31 cellular contexts compared by ENCODE assay signal in genomic region chrX:74218895-74219294, GRCh38.
"Had no signal": no experiment of that assay in that cellular context is flagged by ENCODE, and none has a peak within 500 bp of the region (broad histone marks: within the 10 kb centered on the region; RNA-seq: fewer than 3 reads in every experiment).

No MANE protein-coding gene starts in this region.

- H2AFZ ChIP-seq: neural progenitor cell, parathyroid adenoma had no signal

- DNase-seq: hypothalamus; immature natural killer cell; kidney; left colon; left lung; lower lobe of right lung; mesendoderm; naive B cell; natural killer cell; nephron progenitor cell; occipital lobe; right lobe of liver; stimulated activated CD4-positive, alpha-beta T cell treated with anti-CD3 and anti-CD28 coated beads, Interleukin-1b, Interleukin-23, amount 100 ng/mL, for 48 hours; stimulated activated CD4-positive, alpha-beta T cell treated with anti-CD3 and anti-CD28 coated beads, Interleukin-2, amount 100 ng/mL, for 48 hours; stimulated activated CD4-positive, alpha-beta T cell treated with anti-CD3 and anti-CD28 coated beads, Interleukin-4, amount 100 ng/mL, for 4 hours; stimulated activated CD8-positive, alpha-beta memory T cell treated with anti-CD3 and anti-CD28 coated beads, Interleukin-4, amount 100 ng/mL, for 48 hours; stimulated activated naive B cell treated with anti-CD40 and anti-IgM and Interleukin-4, amounts not matched to agents 10 μg/mL and 1 μg/mL and 100 μg/mL, for 72 hours; stimulated activated naive CD8-positive, alpha-beta T cell treated with anti-CD3 and anti-CD28 coated beads, Interleukin-15, Interleukin-2, amounts not matched to agents 100 U/mL and 50 U/mL, for 24 hours; stomach; testis; thyroid gland; transverse colon; upper lobe of left lung had no signal

- FAIRE-seq: islet of Langerhans, kidney had no signal

- ATAC-seq: left colon; left lung; lower lobe of right lung; natural killer cell; right lobe of liver; stimulated activated naive B cell treated with anti-CD40 and anti-IgM and Interleukin-4, amounts not matched to agents 10 μg/mL and 1 μg/mL and 100 μg/mL, for 72 hours; stimulated activated naive CD8-positive, alpha-beta T cell treated with anti-CD3 and anti-CD28 coated beads, Interleukin-15, Interleukin-2, amounts not matched to agents 100 U/mL and 50 U/mL, for 24 hours had no signal

- H3K4me2 ChIP-seq: neural progenitor cell, smooth muscle cell had no signal

- H3K4me1 Mint-ChIP-seq: nephron progenitor cell, neural progenitor cell had no signal

- H3K4me3 Mint-ChIP-seq: immature natural killer cell; mesothelial cell of epicardium; naive B cell; natural killer cell; nephron progenitor cell; neural progenitor cell; stimulated activated naive B cell treated with anti-CD40 and anti-IgM and Interleukin-4, amounts not matched to agents 10 μg/mL and 1 μg/mL and 100 μg/mL, for 72 hours had no signal

- H3K27ac Mint-ChIP-seq: immature natural killer cell; mesothelial cell of epicardium; natural killer cell; nephron progenitor cell; neural progenitor cell; stimulated activated naive B cell treated with anti-CD40 and anti-IgM and Interleukin-4, amounts not matched to agents 10 μg/mL and 1 μg/mL and 100 μg/mL, for 72 hours had no signal

- H3K9me3 ChIP-seq: left lung, lower lobe of right lung, neutrophil, right atrium auricular region, right lobe of liver, stomach, testis, thyroid gland, transverse colon, upper lobe of left lung, vagina had no signal

- H3K36me3 ChIP-seq: neural progenitor cell, right lobe of liver, thyroid gland, transverse colon, vagina had no signal

- H3K79me2 ChIP-seq: parathyroid adenoma had no signal

- H3K27me3 Mint-ChIP-seq: naive B cell; stimulated activated naive B cell treated with anti-CD40 and anti-IgM and Interleukin-4, amounts not matched to agents 10 μg/mL and 1 μg/mL and 100 μg/mL, for 72 hours had no signal

- H3K4me1 ChIP-seq: left lung, lower lobe of right lung, neural progenitor cell, parathyroid adenoma, right atrium auricular region, right lobe of liver, stomach, testis, thyroid gland, transverse colon, upper lobe of left lung, vagina had no signal

- H3K27ac ChIP-seq: left lung, lower lobe of right lung, neural progenitor cell, neutrophil, parathyroid adenoma, right atrium auricular region, right lobe of liver, stomach, testis, thyroid gland, transverse colon, upper lobe of left lung, vagina had no signal

- H3K9me3 Mint-ChIP-seq: immature natural killer cell, natural killer cell, neural progenitor cell had no signal

- H3K36me3 Mint-ChIP-seq: natural killer cell had no signal

- H3K9ac ChIP-seq: neural progenitor cell, parathyroid adenoma had no signal

- H3K27me3 ChIP-seq: neural progenitor cell, neutrophil, right atrium auricular region, right lobe of liver, stomach, testis, thyroid gland, transverse colon, upper lobe of left lung, vagina had no signal

- H3K4me3 ChIP-seq: left lung, lower lobe of right lung, neural progenitor cell, right atrium auricular region, right lobe of liver, smooth muscle cell, stomach, testis, thyroid gland, transverse colon, upper lobe of left lung, vagina had no signal
